In the genomic region with DNA sequence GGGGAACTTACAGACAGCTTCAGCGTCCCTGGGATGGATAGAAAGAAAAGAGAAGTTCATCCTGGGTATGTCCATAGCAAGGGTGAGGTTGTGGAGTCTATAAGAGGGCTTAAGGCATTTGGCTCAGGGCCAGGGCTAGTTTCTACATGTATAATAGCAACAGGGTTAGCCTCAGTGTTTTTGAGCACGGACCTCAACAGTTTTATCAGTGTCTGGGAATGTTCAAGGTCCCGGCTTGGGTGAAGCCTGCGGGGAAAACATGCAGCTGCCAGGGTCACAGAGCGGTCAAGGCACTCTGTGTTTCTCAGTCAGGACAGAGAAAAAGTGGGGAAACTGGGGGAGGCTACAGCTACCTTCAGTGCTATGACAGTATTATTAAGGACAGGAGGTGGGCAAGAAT, we compare ENCODE assay signal across 14 cellular contexts.
DNase-seq lines count a peak whose midpoint lies in the region; TF ChIP-seq lines count a peak whose summit lies in the region.
"Had no signal": no experiment of that assay in that cellular context is flagged by ENCODE, and none has a peak within 500 bp of the region (broad histone marks: within the 10 kb centered on the region; RNA-seq: fewer than 3 reads in every experiment).

No MANE protein-coding gene starts in this region.

- H3K4me1 ChIP-seq in fibroblast of lung (ENCODE audit: control insufficient read depth, extremely low read depth, insufficient read depth, low read length) (no peaks in the 10 kb centered on the region), transverse colon (no peaks in the 10 kb centered on the region)
- H3K4me1 ChIP-seq: neural progenitor cell had no signal

- peaks cover 26% of the 10 kb centered on the region for H3K4me1 Mint-ChIP-seq in nephron
- H3K4me1 Mint-ChIP-seq: activated CD4-positive, alpha-beta T cell treated with anti-CD3 and anti-CD28 coated beads, Interleukin-2, amount 10 ng/mL, durations not matched to agents 24 days and 14 days; T-cell had no signal

- H3K4me3 ChIP-seq in fibroblast of lung (replicated peaks in 1 of 4; ENCODE audit: control extremely low read depth in 1 of 4, insufficient read depth in 1 of 4, low read depth in 3 of 4, low read length in 4 of 4) = no peak overlapping the region
- H3K4me3 ChIP-seq in transverse colon = no peak overlapping the region
- H3K4me3 ChIP-seq: neural progenitor cell had no signal

- no peak overlapping the region for H2AFZ ChIP-seq in fibroblast of lung (ENCODE audit: low read length)
- H2AFZ ChIP-seq: neural progenitor cell had no signal

- peak; percentile 6 for DNase-seq in ELR (ENCODE audit: low read depth)
- peak; percentile 35 for DNase-seq in RPMI8226
- DNase-seq in fibroblast of lung (ENCODE audit: low read depth in 2 of 2) = peak; percentile 91 to 96
- no peak for DNase-seq in transverse colon
- no peak for DNase-seq in midbrain (lab: John Stamatoyannopoulos, UW)
- no peak for DNase-seq in GM13976 (ENCODE audit: low spot score)
- DNase-seq in GM13977 (ENCODE audit: low spot score) = no peak
- DNase-seq: activated CD4-positive, alpha-beta T cell treated with anti-CD3 and anti-CD28 coated beads, Interleukin-2, amount 10 ng/mL, durations not matched to agents 24 days and 14 days; DND-41; HCEC 1CT; NCI-H1694; T-cell had no signal

- peaks cover 4% of the 10 kb centered on the region for H3K9me3 Mint-ChIP-seq in nephron
- H3K9me3 Mint-ChIP-seq: activated CD4-positive, alpha-beta T cell treated with anti-CD3 and anti-CD28 coated beads, Interleukin-2, amount 10 ng/mL, durations not matched to agents 24 days and 14 days; neural progenitor cell; T-cell had no signal

- H3K36me3 ChIP-seq in fibroblast of lung (ENCODE audit: control insufficient read depth, insufficient read depth, low read length) (no peaks in the 10 kb centered on the region), transverse colon (no peaks in the 10 kb centered on the region)
- H3K36me3 ChIP-seq: neural progenitor cell had no signal

- H3K27ac Mint-ChIP-seq in nephron = peak overlapping the region; percentile 54 to 91 (median 87)
- H3K27ac Mint-ChIP-seq: activated CD4-positive, alpha-beta T cell treated with anti-CD3 and anti-CD28 coated beads, Interleukin-2, amount 10 ng/mL, durations not matched to agents 24 days and 14 days; neural progenitor cell; T-cell had no signal

- TF ChIP-seq EP300 in transverse colon (IDR thresholded peaks at IDR 0.05; ENCODE audit: low read depth) = no peak

- H3K27ac ChIP-seq in fibroblast of lung (ENCODE audit: insufficient read depth, low read length) (no peak overlapping the region), transverse colon (no peak overlapping the region)
- H3K27ac ChIP-seq: neural progenitor cell had no signal

- no peaks in the 10 kb centered on the region for H3K79me2 ChIP-seq in fibroblast of lung (ENCODE audit: control insufficient read depth, insufficient read depth, low read length)

- peak overlapping the region in 2 of 3 experiments; percentile 3 to 11 for H3K4me3 Mint-ChIP-seq in nephron
- H3K4me3 Mint-ChIP-seq: activated CD4-positive, alpha-beta T cell treated with anti-CD3 and anti-CD28 coated beads, Interleukin-2, amount 10 ng/mL, durations not matched to agents 24 days and 14 days; neural progenitor cell; T-cell had no signal

- no peaks in the 10 kb centered on the region for H3K27me3 ChIP-seq in fibroblast of lung (ENCODE audit: control insufficient read depth, insufficient read depth, low read length)
- H3K27me3 ChIP-seq in transverse colon = peaks cover 4% of the 10 kb centered on the region
- H3K27me3 ChIP-seq: neural progenitor cell had no signal

- TF ChIP-seq CTCF in fibroblast of lung (conservative IDR thresholded peaks at IDR 0.05 in 1 of 2, IDR thresholded peaks at IDR 0.05 in 1 of 2; ENCODE audit: low read depth in 1 of 2, low read length in 2 of 2) (no peak), nephron (IDR thresholded peaks at IDR 0.05; ENCODE audit: unreplicated experiment in 3 of 3) (no peak), transverse colon (IDR thresholded peaks at IDR 0.05) (no peak), GM13976 (IDR thresholded peaks at IDR 0.05; ENCODE audit: borderline replicate concordance, control extremely low read depth, extremely low read depth, insufficient read depth, missing control alignments) (no peak), GM13977 (IDR thresholded peaks at IDR 0.05; ENCODE audit: extremely low read depth, insufficient read depth, missing control alignments) (no peak)

- H4K20me1 ChIP-seq in fibroblast of lung (ENCODE audit: control insufficient read depth, extremely low read depth, insufficient read depth, low read length) = no peaks in the 10 kb centered on the region

- no peaks in the 10 kb centered on the region for H3K27me3 Mint-ChIP-seq in nephron (ENCODE audit: low read depth)

- H3K4me2 ChIP-seq in fibroblast of lung (ENCODE audit: extremely low read depth, insufficient read depth, low read length) = no peak overlapping the region
- H3K4me2 ChIP-seq: neural progenitor cell had no signal

- no peaks in the 10 kb centered on the region for H3K36me3 Mint-ChIP-seq in nephron (ENCODE audit: low read depth)
- H3K36me3 Mint-ChIP-seq: neural progenitor cell, T-cell had no signal

- in situ Hi-C loops in transverse colon (cut with MboI; ENCODE audit: low pct_ligation_motif_present in 1 of 4, low pct_unique_long_range_greater_than_20kb in 1 of 4, low sequenced_read_pairs in 3 of 4) (loop anchor here in 1 of 4 donors (25.0 kb wide), 1 partner anchor 641 kb away; no protein-coding TSS in a partner anchor), GM13976 (cut with MboI; ENCODE audit: low sequenced_read_pairs, unreplicated experiment) (no loop called here), GM13977 (cut with MboI; ENCODE audit: low pct_unique_long_range_greater_than_20kb, low sequenced_read_pairs, unreplicated experiment) (loop anchor here (25.0 kb wide), 1 partner anchor 1116 kb away; no protein-coding TSS in a partner anchor)

- WGBS in transverse colon (ENCODE audit: low coverage in 1 of 2), 2 donors = 49 to 63% methylated on average over 3 to 5 of the region's 5 CpGs

- H3K9me3 ChIP-seq in fibroblast of lung (ENCODE audit: control insufficient read depth, insufficient read depth, low read depth, low read length) = no peaks in the 10 kb centered on the region
- H3K9me3 ChIP-seq in transverse colon = no peaks in the 10 kb centered on the region

- intact Hi-C loops in transverse colon (cut with DNase I; ENCODE audit: low total_unique reads) = no loop called here

- no peak for TF ChIP-seq POLR2A in transverse colon (IDR thresholded peaks at IDR 0.05)

- no peak overlapping the region for H3K9ac ChIP-seq in fibroblast of lung (ENCODE audit: insufficient read depth, low read length)
- H3K9ac ChIP-seq: neural progenitor cell had no signal

Comparison
In these comparisons a context has a peak if more than half of its experiments do, and no peak if none do; other contexts are left out.
1. DNase-seq: peak in ELR (single experiment), RPMI8226 (single experiment) and fibroblast of lung (2 of 2); none in transverse colon (single experiment), midbrain (single experiment), GM13976 (single experiment) and GM13977 (single experiment).